In genomic region chr2:206159346-206160123, GRCh38 we compare ENCODE assay signal across 8 cellular contexts. TPM values are rescaled to one million over a fixed set of nuclear protein-coding genes. Genes with fewer than 3 reads are reported as not detected.
DNase-seq lines count a peak whose midpoint lies in the region; ATAC-seq and TF ChIP-seq lines count a peak whose summit lies in the region.

Gene EEF1B2, plus strand, starts transcription at chr2:206159895. Its CDS starts 85 bp downstream, at chr2:206159980.
Gene NDUFS1, minus strand, starts transcription at chr2:206159444. Its CDS starts 5,766 bp downstream, at chr2:206153678.

- TF ChIP-seq POLR2A in GM19099 (IDR thresholded peaks at IDR 0.05; ENCODE audit: extremely low read depth, insufficient read length, low read depth) = peak; percentile 65

- DNase-seq in AG20443 (ENCODE audit: low spot score) = peak; percentile 99
- DNase-seq in NCI-H510A (lab: John Stamatoyannopoulos, UW) = peak; percentile 97
- peak; percentile 93 for DNase-seq in activated CD4-positive, alpha-beta T cell treated with anti-CD3 and anti-CD28 coated beads for 1 hour
- peak; percentile 98 for DNase-seq in cerebellum (ENCODE audit: low spot score)
- DNase-seq in islet precursor cell = peak; percentile 99
- DNase-seq in stimulated activated CD4-positive, alpha-beta T cell treated with anti-CD3 and anti-CD28 coated beads, Interleukin-12 subunit alpha, Interleukin-12 subunit beta, amount 100 ng/mL, for 48 hours (ENCODE audit: low read depth in 2 of 3, low spot score in 1 of 3) = peak; percentile 93 to 96 (median 95)

- peak; percentile 92 for ATAC-seq in HG03432 (IDR thresholded peaks at IDR 0.05; ENCODE audit: unreplicated experiment)

RNA-seq across cellular contexts. Expression of gene EEF1B2, which starts in this region (rescaled TPM):
- 164 TPM for total RNA-seq in cerebellum

RNA-seq across cellular contexts. Expression of gene NDUFS1, which starts in this region (rescaled TPM):
- total RNA-seq in cerebellum = 67.1 TPM

Comparison
In these comparisons a context has a peak if more than half of its experiments do, and no peak if none do; other contexts are left out.
1. Peak in every context shown above with its lines: DNase-seq and ATAC-seq.